8 cellular contexts compared by ENCODE assay signal in genomic region chr1:247103777-247104591, GRCh38. TPM values are rescaled to one million over a fixed set of nuclear protein-coding genes. Genes with fewer than 3 reads are reported as not detected.
DNase-seq lines count a peak whose midpoint lies in the region; ATAC-seq, FAIRE-seq and TF ChIP-seq lines count a peak whose summit lies in the region.

ZNF669 (minus strand) TSS chr1:247104356; CDS start chr1:247104199, 157 bp downstream.

- TF ChIP-seq CTCF in heart left ventricle (IDR thresholded peaks at IDR 0.05) (no peak), type B pancreatic cell (conservative IDR thresholded peaks at IDR 0.05) (no peak)

- WGBS in heart left ventricle, 4 donors, result 0% methylated on average over 19 to 61 of the region's 61 CpGs

- DNase-seq in GM12891 (ENCODE audit: insufficient read length, low spot score) (peak; percentile 90), NCI-H1417 treated with DMSO at 0.1 percent for 48 hours (lab: John Stamatoyannopoulos, UW) (peak; percentile 76), SW 1271 (lab: John Stamatoyannopoulos, UW) (peak; percentile 99), heart left ventricle (peak; percentile 96 to 98 (median 98)), pons (ENCODE audit: low spot score) (peak; percentile 97), type B pancreatic cell (ENCODE audit: extremely low spot score, unreplicated experiment) (peak; percentile 96)
- peak; percentile 92 for DNase-seq in activated naive CD8-positive, alpha-beta T cell treated with anti-CD3 and anti-CD28 coated beads, Interleukin-2, amount 50 U/mL, for 24 hours

- peak within 1 kb of the TSS; percentile 63 to 97 (median 86) for H3K4me3 ChIP-seq in heart left ventricle

- ATAC-seq in HG02798 (IDR thresholded peaks at IDR 0.05; ENCODE audit: poor library complexity, unreplicated experiment) (peak; percentile 100), heart left ventricle (peak; percentile 100)
- ATAC-seq in activated naive CD8-positive, alpha-beta T cell treated with anti-CD3 and anti-CD28 coated beads, Interleukin-2, amount 50 U/mL, for 24 hours, result peak; percentile 100

- peaks cover 0 to 18% (median 14%) of the 10 kb centered on the region in 12 donors for H3K4me1 ChIP-seq in heart left ventricle

- peaks cover 15% of the 10 kb centered on the region for H3K4me1 Mint-ChIP-seq in activated naive CD8-positive, alpha-beta T cell treated with anti-CD3 and anti-CD28 coated beads, Interleukin-2, amount 50 U/mL, for 24 hours
- H3K4me1 Mint-ChIP-seq in type B pancreatic cell (ENCODE audit: unreplicated experiment), result peaks cover 16% of the 10 kb centered on the region

- peaks cover 45% of the 10 kb centered on the region for H3K36me3 Mint-ChIP-seq in activated naive CD8-positive, alpha-beta T cell treated with anti-CD3 and anti-CD28 coated beads, Interleukin-2, amount 50 U/mL, for 24 hours (ENCODE audit: low read depth)
- H3K36me3 Mint-ChIP-seq in type B pancreatic cell, result peaks cover 33% of the 10 kb centered on the region

- peak; percentile 88 for FAIRE-seq in GM12891 (lab: Jason Lieb, UNC)

- H3K4me3 Mint-ChIP-seq in activated naive CD8-positive, alpha-beta T cell treated with anti-CD3 and anti-CD28 coated beads, Interleukin-2, amount 50 U/mL, for 24 hours, result peak within 1 kb of the TSS; percentile 87
- peak within 1 kb of the TSS; percentile 87 for H3K4me3 Mint-ChIP-seq in type B pancreatic cell

- peaks cover 33% of the 10 kb centered on the region for H3K9me3 Mint-ChIP-seq in activated naive CD8-positive, alpha-beta T cell treated with anti-CD3 and anti-CD28 coated beads, Interleukin-2, amount 50 U/mL, for 24 hours
- peaks cover 3% of the 10 kb centered on the region for H3K9me3 Mint-ChIP-seq in type B pancreatic cell

- intact Hi-C loops in heart left ventricle (cut with DNase I), result loop anchor here in 3 of 10 donors (2.0 to 10.0 kb wide), 4 partner anchors 25 to 169 kb away; partner anchors contain the start of genes ZNF670 (in 2 of the 3) and AHCTF1 (in 1 of the 3)

- TF ChIP-seq POLR2A in GM12891 (IDR thresholded peaks at IDR 0.05; ENCODE audit: low read depth, low read length), result peak; percentile 88
- peak in 1 of 2 donors; percentile 77 for TF ChIP-seq POLR2A in heart left ventricle (IDR thresholded peaks at IDR 0.05)

- H3K27me3 Mint-ChIP-seq in activated naive CD8-positive, alpha-beta T cell treated with anti-CD3 and anti-CD28 coated beads, Interleukin-2, amount 50 U/mL, for 24 hours, result peaks cover 22% of the 10 kb centered on the region
- H3K27me3 Mint-ChIP-seq in type B pancreatic cell, result no peaks in the 10 kb centered on the region

- H3K27ac Mint-ChIP-seq in activated naive CD8-positive, alpha-beta T cell treated with anti-CD3 and anti-CD28 coated beads, Interleukin-2, amount 50 U/mL, for 24 hours, result peak within 1 kb of the TSS; percentile 79
- peak within 1 kb of the TSS; percentile 92 for H3K27ac Mint-ChIP-seq in type B pancreatic cell

- peaks cover 0 to 32% (median 28%) of the 10 kb centered on the region in 9 donors for H3K36me3 ChIP-seq in heart left ventricle

- peak within 1 kb of the TSS; percentile 48 to 90 (median 79) for H3K27ac ChIP-seq in heart left ventricle

- peaks cover 0 to 43% (median 24%) of the 10 kb centered on the region in 12 donors for H3K9me3 ChIP-seq in heart left ventricle

- no peaks in the 10 kb centered on the region for H3K27me3 ChIP-seq in heart left ventricle

TF ChIP-seq in GM12891, 5 proteins besides CTCF, POLR2A, EP300 and RAD21:
- TF ChIP-seq TAF1 (IDR thresholded peaks at IDR 0.05; ENCODE audit: low read depth, low read length) (peak; percentile 81; the same call in 1 of the 2 replicates), POLR2AphosphoS5 (IDR thresholded peaks at IDR 0.05; ENCODE audit: low read depth, low read length) (peak; percentile 91), SPI1 (IDR thresholded peaks at IDR 0.05; ENCODE audit: low read depth, low read length) (0 out of 2 replicates have a peak, but pooled peaks have one; percentile 6), POU2F2 (IDR thresholded peaks at IDR 0.05; ENCODE audit: low read depth, low read length) (0 out of 2 replicates have a peak, but pooled peaks have one; percentile 29), PAX5 (IDR thresholded peaks at IDR 0.05; ENCODE audit: insufficient read depth, low read length, severe bottlenecking) (no peak)
TF ChIP-seq in GM12891: peak in this region for 4.

RNA-seq across cellular contexts. Expression of gene ZNF669, which starts in this region (rescaled TPM):
- polyA plus RNA-seq in GM12891 (2012; ENCODE audit: low read depth, missing spikeins), result 4.3 TPM
- total RNA-seq in heart left ventricle, result 1 to 10 TPM; 1.5 to 5.4 (median 3.2) TPM
- 1 to 10 TPM; 2.4 to 3.2 TPM for polyA plus RNA-seq in heart left ventricle
- total RNA-seq in type B pancreatic cell (ENCODE audit: low replicate concordance), result 19.8 and 21.3 TPM in 2 replicates

Comparison
In these comparisons a context has a peak if more than half of its experiments do, and no peak if none do; other contexts are left out.
1. Peak in every context shown above with its lines: DNase-seq, ATAC-seq, H3K4me3 ChIP-seq and H3K27ac ChIP-seq.